ENCODE assay signal across 8 cellular contexts in genomic region chr22:46007848-46008261, GRCh38. TPM values are rescaled to one million over a fixed set of nuclear protein-coding genes. Genes with fewer than 3 reads are reported as not detected.
DNase-seq lines count a peak whose midpoint lies in the region; ATAC-seq, FAIRE-seq and TF ChIP-seq lines count a peak whose summit lies in the region.

No MANE protein-coding gene starts in this region.

- H3K9me3 Mint-ChIP-seq in Caco-2 (ENCODE audit: unreplicated experiment) = no peaks in the 10 kb centered on the region

- no peak overlapping the region for H3K4me3 Mint-ChIP-seq in Caco-2 (ENCODE audit: unreplicated experiment)

- no peaks in the 10 kb centered on the region for H3K27me3 Mint-ChIP-seq in Caco-2 (ENCODE audit: insufficient read depth, unreplicated experiment)

- peaks cover 0 to 16% (median 10%) of the 10 kb centered on the region in 12 donors for H3K9me3 ChIP-seq in heart left ventricle
- 0 out of 2 replicates have a peak, but pooled peaks cover 5% of the 10 kb centered on the region for H3K9me3 ChIP-seq in Caco-2

- peak in 3 of 12 donors; percentile 20 to 28 (median 26) for TF ChIP-seq CTCF in heart left ventricle (IDR thresholded peaks at IDR 0.05)
- TF ChIP-seq CTCF in Caco-2 (IDR thresholded peaks at IDR 0.05; ENCODE audit: insufficient read depth in 1 of 2, low read depth in 1 of 2, low read length in 1 of 2, severe bottlenecking in 1 of 2, unreplicated experiment in 1 of 2) = no peak

- 7 to 18% (median 16%) methylated on average over 23 to 25 of the region's 25 CpGs for WGBS in heart left ventricle, 4 donors

- H3K4me3 ChIP-seq in heart left ventricle (peak overlapping the region in 7 of 12 donors; percentile 13 to 52 (median 34)), skin epidermis (peak overlapping the region in 2 of 7 experiments; percentile 12 to 26), Caco-2 (ENCODE audit: low read depth, low read length) (no peak overlapping the region)

- BruUV-seq in Caco-2 (replicated peaks; lab: Mats Ljungman, UMichigan) = no TSS peak

- no peaks in the 10 kb centered on the region for H3K4me1 Mint-ChIP-seq in Caco-2 (ENCODE audit: low read depth, unreplicated experiment)

- no peak for FAIRE-seq in H54 (lab: Jason Lieb, UNC)

- DNase-seq in H54 (ENCODE audit: insufficient read length, low spot score) (peak; percentile 67), T1000 (lab: John Stamatoyannopoulos, UW) (peak; percentile 78), heart left ventricle (peak; percentile 89 to 95 (median 90)), Caco-2 (no peak)

- intact Hi-C loops in heart left ventricle (cut with DNase I) = loop anchor here in 5 of 10 donors (2.0 to 5.0 kb wide), 3 partner anchors 64 to 109 kb away; no protein-coding TSS in a partner anchor
- intact Hi-C loops in Caco-2 (cut with micrococcal nuclease; ENCODE audit: unreplicated experiment) = no loop called here

- no peaks in the 10 kb centered on the region for H3K36me3 Mint-ChIP-seq in Caco-2 (ENCODE audit: insufficient read depth, unreplicated experiment)

- no peak overlapping the region for H3K27ac Mint-ChIP-seq in Caco-2 (ENCODE audit: unreplicated experiment)

- CTCF ChIA-PET in Caco-2 (lab: Charles Lee) = interaction anchor here (0.6 to 4.2 kb wide), 3 partner anchors 12 to 109 kb away, joined by 3 to 33 read pairs (median 4); no protein-coding TSS in a partner anchor

- H3K4me1 ChIP-seq in heart left ventricle (peaks cover 3 to 64% (median 45%) of the 10 kb centered on the region in 12 donors), Caco-2 (peaks cover 12% of the 10 kb centered on the region)

- peak; percentile 39; the same call in 1 of the 2 replicates for TF ChIP-seq POLR2A in H54 (IDR thresholded peaks at IDR 0.05; ENCODE audit: low read depth, low read length)
- peak in 1 of 2 donors; percentile 33 for TF ChIP-seq POLR2A in heart left ventricle (IDR thresholded peaks at IDR 0.05)

- H3K27ac ChIP-seq in heart left ventricle (peak overlapping the region; percentile 74 to 100 (median 94)), skin epidermis (peak overlapping the region; percentile 70 to 99 (median 94))

- peak; percentile 72 to 85 (median 79) for ATAC-seq in heart left ventricle
- ATAC-seq in GM19452 (IDR thresholded peaks at IDR 0.05; ENCODE audit: unreplicated experiment) = no peak
- ATAC-seq in GM21515 (IDR thresholded peaks at IDR 0.05; ENCODE audit: unreplicated experiment) = no peak
- no peak for ATAC-seq in GM19023 (IDR thresholded peaks at IDR 0.05; ENCODE audit: unreplicated experiment)

- POLR2A ChIA-PET in Caco-2 (lab: Charles Lee) = no interaction called here

- H3K36me3 ChIP-seq in heart left ventricle (no peaks in the 10 kb centered on the region), Caco-2 (ENCODE audit: control insufficient read depth, insufficient read depth, low read length) (no peaks in the 10 kb centered on the region)

- H3K27me3 ChIP-seq in heart left ventricle (no peaks in the 10 kb centered on the region), Caco-2 (replicated peaks; ENCODE audit: control insufficient read depth, insufficient read depth, low read length) (no peaks in the 10 kb centered on the region)

RNA-seq across cellular contexts. Expression of gene WNT7B, which starts 30.9 kb away (rescaled TPM):
- total RNA-seq in heart left ventricle (under 1 TPM in 1 of 9 donors, not detected in 8; 0.36 TPM), Caco-2 (2022) (0.57 and 0.77 TPM in 2 replicates)
- polyA plus RNA-seq in heart left ventricle = not detected

Comparison
In these comparisons a context has a peak if more than half of its experiments do, and no peak if none do; other contexts are left out.
1. DNase-seq: peak in H54 (single experiment), T1000 (single experiment) and heart left ventricle (5 of 5); none in Caco-2 (0 of 2).
2. ATAC-seq: peak in heart left ventricle (4 of 4); none in GM19452 (single experiment), GM21515 (single experiment) and GM19023 (single experiment).